ENCODE assay signal across 39 cellular contexts in genomic region chr16:16185095-16185494, GRCh38. TPM values are rescaled to one million over a fixed set of nuclear protein-coding genes. Genes with fewer than 3 reads are reported as not detected.
"Had no signal": no experiment of that assay in that cellular context is flagged by ENCODE, and none has a peak within 500 bp of the region (broad histone marks: within the 10 kb centered on the region; RNA-seq: fewer than 3 reads in every experiment).

No MANE protein-coding gene starts in this region.

- H3K27me3 ChIP-seq: adrenal gland, ascending aorta, body of pancreas, breast epithelium, cardiac muscle cell had no signal

- H3K36me3 Mint-ChIP-seq: activated naive CD4-positive, alpha-beta T cell treated with anti-CD3 and anti-CD28 coated beads, Interleukin-2, amount 10 ng/mL, durations not matched to agents 7 days and 5 days; activated naive CD4-positive, alpha-beta T cell treated with anti-CD3 and anti-CD28 coated beads, Interleukin-2, amount 50 U/mL, for 24 hours; activated naive CD4-positive, alpha-beta T cell treated with anti-CD3 and anti-CD28 coated beads, Interleukin-2, amount 50 U/mL, for 72 hours; activated naive CD8-positive, alpha-beta T cell; activated naive CD8-positive, alpha-beta T cell treated with anti-CD3 and anti-CD28 coated beads for 36 hours; activated naive CD8-positive, alpha-beta T cell treated with anti-CD3 and anti-CD28 coated beads, Interleukin-2, amount 10 ng/mL, durations not matched to agents 7 days and 5 days; brain had no signal

- H3K9me3 ChIP-seq: adrenal gland, ascending aorta, body of pancreas, breast epithelium had no signal

- ATAC-seq: activated naive CD4-positive, alpha-beta T cell treated with anti-CD3 and anti-CD28 coated beads, Interleukin-2, amount 50 U/mL, for 72 hours; activated naive CD8-positive, alpha-beta T cell treated with anti-CD3 and anti-CD28 coated beads, Interleukin-2, amount 50 U/mL, for 24 hours; activated T-cell treated with anti-CD3 and anti-CD28 coated beads, Interleukin-2, amount 50 U/mL, for 4 hours; activated T-cell treated with anti-CD3 and anti-CD28 coated beads, Interleukin-2, amount 50 U/mL, for 72 hours; activated T-helper 17 cell treated with anti-CD3 and anti-CD28 coated beads, Interleukin-2, amount 50 U/mL, for 72 hours; body of pancreas had no signal

- H3K4me1 ChIP-seq: adrenal gland, ascending aorta, body of pancreas, breast epithelium had no signal

- H3K4me3 Mint-ChIP-seq: activated naive CD4-positive, alpha-beta T cell treated with anti-CD3 and anti-CD28 coated beads for 36 hours; activated naive CD4-positive, alpha-beta T cell treated with anti-CD3 and anti-CD28 coated beads, Interleukin-2, amount 10 ng/mL, durations not matched to agents 7 days and 5 days; activated naive CD4-positive, alpha-beta T cell treated with anti-CD3 and anti-CD28 coated beads, Interleukin-2, amount 50 U/mL, for 24 hours; activated naive CD8-positive, alpha-beta T cell; activated naive CD8-positive, alpha-beta T cell treated with anti-CD3 and anti-CD28 coated beads for 36 hours; activated naive CD8-positive, alpha-beta T cell treated with anti-CD3 and anti-CD28 coated beads, Interleukin-2, amount 10 ng/mL, durations not matched to agents 7 days and 5 days; activated naive CD8-positive, alpha-beta T cell treated with anti-CD3 and anti-CD28 coated beads, Interleukin-2, amount 50 U/mL, for 24 hours; activated T-cell treated with anti-CD3 and anti-CD28 coated beads, Interleukin-2, amount 50 U/mL, for 24 hours; activated T-cell treated with anti-CD3 and anti-CD28 coated beads, Interleukin-2, amount 50 U/mL, for 4 hours; activated T-cell treated with anti-CD3 and anti-CD28 coated beads, Interleukin-2, amount 50 U/mL, for 72 hours; activated T-helper 1 cell treated with anti-CD3 and anti-CD28 coated beads, Interleukin-12 subunit alpha, Interleukin-12 subunit beta, Interleukin-2, Interleukin-4 antibody, amounts not matched to agents 30 ng/mL and 10 ng/mL and 1 ng/mL, durations not matched to agents 14 hours and 24 hours and 36 hours; activated T-helper 17 cell treated with anti-CD3 and anti-CD28 coated beads, Interleukin-2, amount 50 U/mL, for 72 hours; brain; central memory CD8-positive, alpha-beta T cell had no signal

- FAIRE-seq: astrocyte, bronchial epithelial cell had no signal

- H3K27me3 Mint-ChIP-seq: activated naive CD4-positive, alpha-beta T cell treated with anti-CD3 and anti-CD28 coated beads, Interleukin-2, amount 50 U/mL, for 24 hours had no signal

- DNase-seq: activated effector memory CD4-positive, alpha-beta T cell treated with anti-CD3 and anti-CD28 coated beads, Interleukin-2, amount 50 U/mL, for 16 hours; activated effector memory CD4-positive, alpha-beta T cell treated with Interleukin-2 at 50 U/mL for 16 hours; activated gamma-delta T cell; activated gamma-delta T cell treated with Interleukin-2 at 50 U/mL for 16 hours; activated naive CD4-positive, alpha-beta T cell; activated naive CD4-positive, alpha-beta T cell treated with anti-CD3 and anti-CD28 coated beads for 36 hours; activated naive CD4-positive, alpha-beta T cell treated with anti-CD3 and anti-CD28 coated beads, Interleukin-2, amount 10 ng/mL, durations not matched to agents 7 days and 5 days; activated naive CD4-positive, alpha-beta T cell treated with anti-CD3 and anti-CD28 coated beads, Interleukin-2, amount 50 U/mL, for 16 hours; activated naive CD4-positive, alpha-beta T cell treated with Interleukin-2 at 50 U/mL for 16 hours; activated naive CD8-positive, alpha-beta T cell treated with anti-CD3 and anti-CD28 coated beads for 36 hours; activated naive CD8-positive, alpha-beta T cell treated with anti-CD3 and anti-CD28 coated beads, Interleukin-2, amount 10 ng/mL, durations not matched to agents 7 days and 5 days; activated naive CD8-positive, alpha-beta T cell treated with anti-CD3 and anti-CD28 coated beads, Interleukin-2, amount 50 U/mL, for 24 hours; activated T-cell treated with anti-CD3 and anti-CD28 coated beads, Interleukin-2, amount 50 U/mL, for 1 hour; activated T-cell treated with anti-CD3 and anti-CD28 coated beads, Interleukin-2, amount 50 U/mL, for 24 hours; activated T-cell treated with anti-CD3 and anti-CD28 coated beads, Interleukin-2, amount 50 U/mL, for 4 hours; activated T-cell treated with anti-CD3 and anti-CD28 coated beads, Interleukin-2, amount 50 U/mL, for 48 hours; activated T-cell treated with anti-CD3 and anti-CD28 coated beads, Interleukin-2, amount 50 U/mL, for 72 hours; adrenal gland; amniotic stem cell; amygdala; anterior cingulate cortex; aorta; body of pancreas; caudate nucleus; central memory CD4-positive, alpha-beta T cell; cerebellar nuclear complex had no signal

- H3K36me3 ChIP-seq: adrenal gland, ascending aorta, breast epithelium, cardiac muscle cell had no signal

- H3K9me3 Mint-ChIP-seq: activated naive CD4-positive, alpha-beta T cell treated with anti-CD3 and anti-CD28 coated beads for 36 hours; activated naive CD4-positive, alpha-beta T cell treated with anti-CD3 and anti-CD28 coated beads, Interleukin-2, amount 10 ng/mL, durations not matched to agents 7 days and 5 days; activated naive CD4-positive, alpha-beta T cell treated with anti-CD3 and anti-CD28 coated beads, Interleukin-2, amount 50 U/mL, for 24 hours; activated naive CD4-positive, alpha-beta T cell treated with anti-CD3 and anti-CD28 coated beads, Interleukin-2, amount 50 U/mL, for 72 hours; activated naive CD8-positive, alpha-beta T cell treated with anti-CD3 and anti-CD28 coated beads for 36 hours; activated naive CD8-positive, alpha-beta T cell treated with anti-CD3 and anti-CD28 coated beads, Interleukin-2, amount 10 ng/mL, durations not matched to agents 7 days and 5 days; activated naive CD8-positive, alpha-beta T cell treated with anti-CD3 and anti-CD28 coated beads, Interleukin-2, amount 50 U/mL, for 24 hours; activated T-cell treated with anti-CD3 and anti-CD28 coated beads, Interleukin-2, amount 50 U/mL, for 24 hours; activated T-cell treated with anti-CD3 and anti-CD28 coated beads, Interleukin-2, amount 50 U/mL, for 4 hours; activated T-cell treated with anti-CD3 and anti-CD28 coated beads, Interleukin-2, amount 50 U/mL, for 72 hours; activated T-helper 1 cell treated with anti-CD3 and anti-CD28 coated beads, Interleukin-12 subunit alpha, Interleukin-12 subunit beta, Interleukin-2, Interleukin-4 antibody, amounts not matched to agents 30 ng/mL and 10 ng/mL and 1 ng/mL, durations not matched to agents 14 hours and 24 hours and 36 hours; activated T-helper 17 cell treated with anti-CD3 and anti-CD28 coated beads, Interleukin-2, amount 50 U/mL, for 72 hours; activated T-helper 2 cell treated with anti-CD3 and anti-CD28 coated beads, Interferon-gamma antibody, Interleukin-2, Interleukin-4, amounts not matched to agents 10 μg/mL and 5 μg/mL and 100 μg/mL, durations not matched to agents 14 hours and 24 hours and 36 hours; central memory CD8-positive, alpha-beta T cell had no signal

- H3K27ac ChIP-seq: adrenal gland, ascending aorta, body of pancreas, breast epithelium, cardiac muscle cell had no signal

- H3K4me3 ChIP-seq: adrenal gland, ascending aorta, body of pancreas, breast epithelium, cardiac muscle cell had no signal

- H3K27ac Mint-ChIP-seq: activated naive CD4-positive, alpha-beta T cell treated with anti-CD3 and anti-CD28 coated beads for 36 hours; activated naive CD4-positive, alpha-beta T cell treated with anti-CD3 and anti-CD28 coated beads, Interleukin-2, amount 10 ng/mL, durations not matched to agents 7 days and 5 days; activated naive CD4-positive, alpha-beta T cell treated with anti-CD3 and anti-CD28 coated beads, Interleukin-2, amount 50 U/mL, for 24 hours; activated naive CD4-positive, alpha-beta T cell treated with anti-CD3 and anti-CD28 coated beads, Interleukin-2, amount 50 U/mL, for 72 hours; activated naive CD8-positive, alpha-beta T cell; activated naive CD8-positive, alpha-beta T cell treated with anti-CD3 and anti-CD28 coated beads for 36 hours; activated naive CD8-positive, alpha-beta T cell treated with anti-CD3 and anti-CD28 coated beads, Interleukin-2, amount 10 ng/mL, durations not matched to agents 7 days and 5 days; activated naive CD8-positive, alpha-beta T cell treated with anti-CD3 and anti-CD28 coated beads, Interleukin-2, amount 50 U/mL, for 24 hours; activated T-cell treated with anti-CD3 and anti-CD28 coated beads, Interleukin-2, amount 50 U/mL, for 24 hours; activated T-cell treated with anti-CD3 and anti-CD28 coated beads, Interleukin-2, amount 50 U/mL, for 72 hours; activated T-helper 1 cell treated with anti-CD3 and anti-CD28 coated beads, Interleukin-12 subunit alpha, Interleukin-12 subunit beta, Interleukin-2, Interleukin-4 antibody, amounts not matched to agents 30 ng/mL and 10 ng/mL and 1 ng/mL, durations not matched to agents 14 hours and 24 hours and 36 hours; activated T-helper 17 cell treated with anti-CD3 and anti-CD28 coated beads, Interleukin-2, amount 50 U/mL, for 72 hours; activated T-helper 2 cell treated with anti-CD3 and anti-CD28 coated beads, Interferon-gamma antibody, Interleukin-2, Interleukin-4, amounts not matched to agents 10 μg/mL and 5 μg/mL and 100 μg/mL, durations not matched to agents 14 hours and 24 hours and 36 hours; brain had no signal

- H3K4me1 Mint-ChIP-seq: activated naive CD4-positive, alpha-beta T cell treated with anti-CD3 and anti-CD28 coated beads, Interleukin-2, amount 10 ng/mL, durations not matched to agents 7 days and 5 days; activated naive CD4-positive, alpha-beta T cell treated with anti-CD3 and anti-CD28 coated beads, Interleukin-2, amount 50 U/mL, for 24 hours; activated naive CD8-positive, alpha-beta T cell treated with anti-CD3 and anti-CD28 coated beads for 36 hours; activated naive CD8-positive, alpha-beta T cell treated with anti-CD3 and anti-CD28 coated beads, Interleukin-2, amount 10 ng/mL, durations not matched to agents 7 days and 5 days; activated naive CD8-positive, alpha-beta T cell treated with anti-CD3 and anti-CD28 coated beads, Interleukin-2, amount 50 U/mL, for 24 hours; activated T-helper 17 cell treated with anti-CD3 and anti-CD28 coated beads, Interleukin-2, amount 50 U/mL, for 72 hours; brain; central memory CD8-positive, alpha-beta T cell had no signal

RNA-seq across cellular contexts. Expression of gene ABCC6, which starts 38.2 kb away (rescaled TPM):
- total RNA-seq: activated naive CD4-positive, alpha-beta T cell treated with anti-CD3 and anti-CD28 coated beads for 36 hours; activated naive CD4-positive, alpha-beta T cell treated with anti-CD3 and anti-CD28 coated beads, Interleukin-2, amount 50 U/mL, for 72 hours; activated naive CD8-positive, alpha-beta T cell treated with anti-CD3 and anti-CD28 coated beads for 36 hours; activated naive CD8-positive, alpha-beta T cell treated with anti-CD3 and anti-CD28 coated beads, Interleukin-2, amount 10 ng/mL, durations not matched to agents 7 days and 5 days; activated T-cell treated with anti-CD3 and anti-CD28 coated beads, Interleukin-2, amount 50 U/mL, for 4 hours; activated T-cell treated with anti-CD3 and anti-CD28 coated beads, Interleukin-2, amount 50 U/mL, for 72 hours; activated T-helper 1 cell treated with anti-CD3 and anti-CD28 coated beads, Interleukin-12 subunit alpha, Interleukin-12 subunit beta, Interleukin-2, Interleukin-4 antibody, amounts not matched to agents 30 ng/mL and 10 ng/mL and 1 ng/mL, durations not matched to agents 14 hours and 24 hours and 36 hours; activated T-helper 2 cell treated with anti-CD3 and anti-CD28 coated beads, Interferon-gamma antibody, Interleukin-2, Interleukin-4, amounts not matched to agents 10 μg/mL and 5 μg/mL and 100 μg/mL, durations not matched to agents 14 hours and 24 hours and 36 hours; bronchial epithelial cell had no signal
